1 cellular context compared by ENCODE assay signal in the genomic region with DNA sequence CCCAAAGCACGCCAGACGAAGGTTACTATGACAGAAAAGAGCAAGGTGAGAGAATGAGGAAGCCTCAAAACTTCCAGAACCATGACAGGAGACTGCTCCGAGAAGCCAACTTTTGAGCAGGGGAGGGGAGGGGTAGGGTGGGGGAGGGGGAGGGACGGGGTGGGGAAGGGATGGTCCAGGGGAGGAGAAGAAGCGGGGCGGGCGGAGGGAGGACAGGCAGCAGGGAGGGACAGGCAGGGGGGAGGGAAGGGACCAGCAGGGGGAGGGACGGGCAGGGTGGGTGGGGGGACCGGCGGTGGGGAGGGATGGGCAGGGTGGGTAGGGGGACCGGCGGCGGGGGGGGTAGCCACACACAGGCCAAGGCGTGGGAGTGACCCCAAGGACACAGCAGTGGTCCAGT.
TF ChIP-seq lines count a peak whose summit lies in the region.

No MANE protein-coding gene starts in this region.

TF ChIP-seq in HepG2, 621 proteins besides CTCF, POLR2A, EP300 and RAD21:
- no peak for TF ChIP-seq MAF1 (CRISPR knock-in tag; IDR thresholded peaks at IDR 0.05; ENCODE audit: borderline replicate concordance)
- no peak for TF ChIP-seq NR2F1 (CRISPR knock-in tag; IDR thresholded peaks at IDR 0.05)
- TF ChIP-seq ZSCAN21 (CRISPR knock-in tag; IDR thresholded peaks at IDR 0.05; ENCODE audit: borderline replicate concordance), result no peak
- no peak for TF ChIP-seq ZMYM4 (CRISPR knock-in tag; IDR thresholded peaks at IDR 0.05)
- TF ChIP-seq ZNF430 (CRISPR knock-in tag; IDR thresholded peaks at IDR 0.05), result no peak
- TF ChIP-seq ZNF781 (CRISPR knock-in tag; IDR thresholded peaks at IDR 0.05; ENCODE audit: borderline replicate concordance, not compliant biosample characterization), result no peak
- TF ChIP-seq ZNF484 (CRISPR knock-in tag; IDR thresholded peaks at IDR 0.05; ENCODE audit: borderline replicate concordance, low read depth), result no peak
- TF ChIP-seq, protein P1, sequence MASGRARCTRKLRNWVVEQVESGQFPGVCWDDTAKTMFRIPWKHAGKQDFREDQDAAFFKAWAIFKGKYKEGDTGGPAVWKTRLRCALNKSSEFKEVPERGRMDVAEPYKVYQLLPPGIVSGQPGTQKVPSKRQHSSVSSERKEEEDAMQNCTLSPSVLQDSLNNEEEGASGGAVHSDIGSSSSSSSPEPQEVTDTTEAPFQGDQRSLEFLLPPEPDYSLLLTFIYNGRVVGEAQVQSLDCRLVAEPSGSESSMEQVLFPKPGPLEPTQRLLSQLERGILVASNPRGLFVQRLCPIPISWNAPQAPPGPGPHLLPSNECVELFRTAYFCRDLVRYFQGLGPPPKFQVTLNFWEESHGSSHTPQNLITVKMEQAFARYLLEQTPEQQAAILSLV (CRISPR knock-in tag; IDR thresholded peaks at IDR 0.05; ENCODE audit: borderline replicate concordance), result no peak
- no peak for TF ChIP-seq AGO2 (optimal IDR thresholded peaks at IDR 0.05; ENCODE audit: low read depth, low read length)
- no peak for TF ChIP-seq REL (CRISPR knock-in tag; conservative IDR thresholded peaks at IDR 0.05)
